Comparison of ENCODE assay signal across 26 cellular contexts in genomic region chr9:104142799-104143553, GRCh38.
"Had no signal": no experiment of that assay in that cellular context is flagged by ENCODE, and none has a peak within 500 bp of the region (broad histone marks: within the 10 kb centered on the region; RNA-seq: fewer than 3 reads in every experiment).

No MANE protein-coding gene starts in this region.

- H3K27me3 ChIP-seq: adrenal gland, SJSA1 had no signal

- DNase-seq: activated B cell treated with CpG ODN at 0.5 μM for 24 hours; activated CD4-positive, alpha-beta T cell treated with anti-CD3 and anti-CD28 coated beads for 1 hour; activated CD4-positive, alpha-beta T cell treated with anti-CD3 and anti-CD28 coated beads, Interleukin-2, amount 10 ng/mL, durations not matched to agents 24 days and 14 days; activated CD4-positive, alpha-beta T cell treated with anti-CD3 and anti-CD28 coated beads, Interleukin-2, amount 50 U/mL, for 48 hours; activated gamma-delta T cell; activated naive CD4-positive, alpha-beta T cell treated with anti-CD3 and anti-CD28 coated beads for 36 hours; activated T-cell treated with anti-CD3 and anti-CD28 coated beads, Interleukin-2, amount 50 U/mL, for 4 hours; adrenal gland; aorta; Karpas-422; NCI-H1048; NCI-H146; NCI-H187 treated with DMSO at 0.1 percent for 48 hours; NCI-H2081 treated with DMSO at 0.1 percent for 48 hours; NCI-H446; NCI-H524; PC-3; SHP77; T-helper 9 cell had no signal

- ATAC-seq: activated T-cell treated with anti-CD3 and anti-CD28 coated beads, Interleukin-2, amount 50 U/mL, for 4 hours; PC-3; SK-N-SH treated with all-trans-retinoic acid at 6 μM for 48 hours had no signal

- H3K4me3 Mint-ChIP-seq: activated B cell treated with CpG ODN at 0.5 μM for 24 hours; activated CD4-positive, alpha-beta T cell treated with anti-CD3 and anti-CD28 coated beads, Interleukin-2, amount 10 ng/mL, durations not matched to agents 24 days and 14 days; activated naive CD4-positive, alpha-beta T cell treated with anti-CD3 and anti-CD28 coated beads for 36 hours; activated naive CD8-positive, alpha-beta T cell; activated T-cell treated with anti-CD3 and anti-CD28 coated beads, Interleukin-2, amount 50 U/mL, for 4 hours; brain; central memory CD8-positive, alpha-beta T cell; T-helper 1 cell treated with Interleukin-12 subunit alpha and Interleukin-12 subunit beta and Interleukin-4 antibody, amounts not matched to agents 30 μg/mL and 1 μg/mL, for 36 hours had no signal

- H3K4me1 Mint-ChIP-seq: activated B cell treated with CpG ODN at 0.5 μM for 24 hours; brain; central memory CD8-positive, alpha-beta T cell had no signal

- H3K36me3 ChIP-seq: adrenal gland had no signal

- FAIRE-seq: RCC 7860 had no signal

- H3K27ac Mint-ChIP-seq: activated B cell treated with CpG ODN at 0.5 μM for 24 hours; activated CD4-positive, alpha-beta T cell treated with anti-CD3 and anti-CD28 coated beads, Interleukin-2, amount 10 ng/mL, durations not matched to agents 24 days and 14 days; activated naive CD4-positive, alpha-beta T cell treated with anti-CD3 and anti-CD28 coated beads for 36 hours; activated naive CD8-positive, alpha-beta T cell; brain; T-helper 1 cell treated with Interleukin-12 subunit alpha and Interleukin-12 subunit beta and Interleukin-4 antibody, amounts not matched to agents 30 μg/mL and 1 μg/mL, for 36 hours had no signal

- H3K4me1 ChIP-seq: adrenal gland, SJSA1 had no signal

- H3K4me3 ChIP-seq: adrenal gland, SJSA1 had no signal

- H3K9me3 ChIP-seq: adrenal gland, SJSA1 had no signal

- H3K27ac ChIP-seq: adrenal gland, SJSA1 had no signal

- H3K27me3 Mint-ChIP-seq: activated B cell treated with CpG ODN at 0.5 μM for 24 hours; activated CD4-positive, alpha-beta T cell treated with anti-CD3 and anti-CD28 coated beads, Interleukin-2, amount 10 ng/mL, durations not matched to agents 24 days and 14 days; activated naive CD8-positive, alpha-beta T cell; brain; central memory CD8-positive, alpha-beta T cell had no signal

- H3K9me3 Mint-ChIP-seq: activated B cell treated with CpG ODN at 0.5 μM for 24 hours; activated CD4-positive, alpha-beta T cell treated with anti-CD3 and anti-CD28 coated beads, Interleukin-2, amount 10 ng/mL, durations not matched to agents 24 days and 14 days; activated naive CD4-positive, alpha-beta T cell treated with anti-CD3 and anti-CD28 coated beads for 36 hours; activated T-cell treated with anti-CD3 and anti-CD28 coated beads, Interleukin-2, amount 50 U/mL, for 4 hours; brain; central memory CD8-positive, alpha-beta T cell; T-helper 1 cell treated with Interleukin-12 subunit alpha and Interleukin-12 subunit beta and Interleukin-4 antibody, amounts not matched to agents 30 μg/mL and 1 μg/mL, for 36 hours had no signal
